10 cellular contexts compared by ENCODE assay signal in genomic region chr3:12886106-12886679, GRCh38. TPM values are rescaled to one million over a fixed set of nuclear protein-coding genes. Genes with fewer than 3 reads are reported as not detected.
A peak's percentile ranks its signal among the peaks of the same experiment; 100 is the strongest.
DNase-seq lines count a peak whose midpoint lies in the region; ATAC-seq lines count a peak whose summit lies in the region.
"Had no signal": no experiment of that assay in that cellular context is flagged by ENCODE, and none has a peak within 500 bp of the region (broad histone marks: within the 10 kb centered on the region; RNA-seq: fewer than 3 reads in every experiment).

No MANE protein-coding gene starts in this region.

- ATAC-seq in HG03095 (IDR thresholded peaks at IDR 0.05; ENCODE audit: unreplicated experiment) (peak; percentile 49), left ventricle myocardium superior (no peak), GM19324 (IDR thresholded peaks at IDR 0.05; ENCODE audit: low FRiP score, unreplicated experiment) (no peak)
- ATAC-seq in activated naive CD8-positive, alpha-beta T cell treated with anti-CD3 and anti-CD28 coated beads, Interleukin-2, amount 50 U/mL, for 24 hours, result peak; percentile 80

- H3K27ac Mint-ChIP-seq in activated naive CD4-positive, alpha-beta T cell treated with anti-CD3 and anti-CD28 coated beads, Interleukin-2, amount 10 ng/mL, durations not matched to agents 7 days and 5 days, result no peak overlapping the region
- H3K27ac Mint-ChIP-seq in activated naive CD8-positive, alpha-beta T cell treated with anti-CD3 and anti-CD28 coated beads, Interleukin-2, amount 50 U/mL, for 24 hours, result no peak overlapping the region
- H3K27ac Mint-ChIP-seq in stimulated activated naive CD8-positive, alpha-beta T cell treated with anti-CD3 and anti-CD28 coated beads, Interleukin-15, Interleukin-2, amounts not matched to agents 100 ng/mL and 50 ng/mL, for 24 hours, result no peak overlapping the region
- H3K27ac Mint-ChIP-seq: activated T-helper 1 cell treated with anti-CD3 and anti-CD28 coated beads, Interleukin-12 subunit alpha, Interleukin-12 subunit beta, Interleukin-2, Interleukin-4 antibody, amounts not matched to agents 30 ng/mL and 10 ng/mL and 1 ng/mL, durations not matched to agents 14 hours and 24 hours and 36 hours had no signal

- H3K4me1 Mint-ChIP-seq in activated naive CD4-positive, alpha-beta T cell treated with anti-CD3 and anti-CD28 coated beads, Interleukin-2, amount 10 ng/mL, durations not matched to agents 7 days and 5 days, result peaks cover 16% of the 10 kb centered on the region
- peaks cover 13% of the 10 kb centered on the region for H3K4me1 Mint-ChIP-seq in activated naive CD8-positive, alpha-beta T cell treated with anti-CD3 and anti-CD28 coated beads, Interleukin-2, amount 50 U/mL, for 24 hours
- peaks cover 14% of the 10 kb centered on the region for H3K4me1 Mint-ChIP-seq in stimulated activated naive CD8-positive, alpha-beta T cell treated with anti-CD3 and anti-CD28 coated beads, Interleukin-15, Interleukin-2, amounts not matched to agents 100 ng/mL and 50 ng/mL, for 24 hours (ENCODE audit: low read depth)

- no peaks in the 10 kb centered on the region for H3K36me3 Mint-ChIP-seq in activated naive CD4-positive, alpha-beta T cell treated with anti-CD3 and anti-CD28 coated beads, Interleukin-2, amount 10 ng/mL, durations not matched to agents 7 days and 5 days
- H3K36me3 Mint-ChIP-seq in activated naive CD8-positive, alpha-beta T cell treated with anti-CD3 and anti-CD28 coated beads, Interleukin-2, amount 50 U/mL, for 24 hours (ENCODE audit: low read depth), result peaks cover 1% of the 10 kb centered on the region
- no peaks in the 10 kb centered on the region for H3K36me3 Mint-ChIP-seq in stimulated activated naive CD8-positive, alpha-beta T cell treated with anti-CD3 and anti-CD28 coated beads, Interleukin-15, Interleukin-2, amounts not matched to agents 100 ng/mL and 50 ng/mL, for 24 hours (ENCODE audit: low read depth)

- H3K4me3 Mint-ChIP-seq in activated naive CD4-positive, alpha-beta T cell treated with anti-CD3 and anti-CD28 coated beads, Interleukin-2, amount 10 ng/mL, durations not matched to agents 7 days and 5 days, result no peak overlapping the region
- peak overlapping the region; percentile 12 for H3K4me3 Mint-ChIP-seq in activated naive CD8-positive, alpha-beta T cell treated with anti-CD3 and anti-CD28 coated beads, Interleukin-2, amount 50 U/mL, for 24 hours
- peak overlapping the region; percentile 19 for H3K4me3 Mint-ChIP-seq in stimulated activated naive CD8-positive, alpha-beta T cell treated with anti-CD3 and anti-CD28 coated beads, Interleukin-15, Interleukin-2, amounts not matched to agents 100 ng/mL and 50 ng/mL, for 24 hours
- H3K4me3 Mint-ChIP-seq: activated T-helper 1 cell treated with anti-CD3 and anti-CD28 coated beads, Interleukin-12 subunit alpha, Interleukin-12 subunit beta, Interleukin-2, Interleukin-4 antibody, amounts not matched to agents 30 ng/mL and 10 ng/mL and 1 ng/mL, durations not matched to agents 14 hours and 24 hours and 36 hours had no signal

- H3K9me3 Mint-ChIP-seq in activated naive CD4-positive, alpha-beta T cell treated with anti-CD3 and anti-CD28 coated beads, Interleukin-2, amount 10 ng/mL, durations not matched to agents 7 days and 5 days, result peaks cover 5% of the 10 kb centered on the region
- no peaks in the 10 kb centered on the region for H3K9me3 Mint-ChIP-seq in activated naive CD8-positive, alpha-beta T cell treated with anti-CD3 and anti-CD28 coated beads, Interleukin-2, amount 50 U/mL, for 24 hours
- H3K9me3 Mint-ChIP-seq in stimulated activated naive CD8-positive, alpha-beta T cell treated with anti-CD3 and anti-CD28 coated beads, Interleukin-15, Interleukin-2, amounts not matched to agents 100 ng/mL and 50 ng/mL, for 24 hours, result no peaks in the 10 kb centered on the region
- H3K9me3 Mint-ChIP-seq: activated T-helper 1 cell treated with anti-CD3 and anti-CD28 coated beads, Interleukin-12 subunit alpha, Interleukin-12 subunit beta, Interleukin-2, Interleukin-4 antibody, amounts not matched to agents 30 ng/mL and 10 ng/mL and 1 ng/mL, durations not matched to agents 14 hours and 24 hours and 36 hours had no signal

- DNase-seq in activated naive CD4-positive, alpha-beta T cell treated with Interleukin-2 at 50 U/mL for 16 hours, result peak; percentile 28
- DNase-seq in activated naive CD4-positive, alpha-beta T cell treated with anti-CD3 and anti-CD28 coated beads, Interleukin-2, amount 10 ng/mL, durations not matched to agents 7 days and 5 days, result no peak
- DNase-seq in activated naive CD8-positive, alpha-beta T cell treated with anti-CD3 and anti-CD28 coated beads, Interleukin-2, amount 50 U/mL, for 24 hours, result no peak
- no peak for DNase-seq in NCI-H774 (lab: John Stamatoyannopoulos, UW)
- no peak for DNase-seq in left ventricle myocardium superior
- DNase-seq: BE2C had no signal

- CTCF ChIA-PET in activated naive CD4-positive, alpha-beta T cell treated with anti-CD3 and anti-CD28 coated beads, Interleukin-2, amount 10 ng/mL, durations not matched to agents 7 days and 5 days (lab: Charles Lee), result interaction anchor here (1.0 to 1.2 kb wide), 4 partner anchors 12 to 98 kb away, joined by 3 to 4 read pairs (median 4); partner anchors contain the start of gene RPL32

- intact Hi-C loops in left ventricle myocardium superior (cut with micrococcal nuclease), result no loop called here

- peaks cover 67% of the 10 kb centered on the region for H3K27me3 Mint-ChIP-seq in activated naive CD4-positive, alpha-beta T cell treated with anti-CD3 and anti-CD28 coated beads, Interleukin-2, amount 10 ng/mL, durations not matched to agents 7 days and 5 days
- peaks cover 16% of the 10 kb centered on the region for H3K27me3 Mint-ChIP-seq in activated naive CD8-positive, alpha-beta T cell treated with anti-CD3 and anti-CD28 coated beads, Interleukin-2, amount 50 U/mL, for 24 hours
- H3K27me3 Mint-ChIP-seq in stimulated activated naive CD8-positive, alpha-beta T cell treated with anti-CD3 and anti-CD28 coated beads, Interleukin-15, Interleukin-2, amounts not matched to agents 100 ng/mL and 50 ng/mL, for 24 hours, result peaks cover 25% of the 10 kb centered on the region

RNA-seq across cellular contexts. Expression of gene RPL32, which starts 44.8 kb away (rescaled TPM):
- total RNA-seq in left ventricle myocardium superior, result 931 TPM

Comparison
In these comparisons a context has a peak if more than half of its experiments do, and no peak if none do; other contexts are left out.
1. ATAC-seq: peak in HG03095 (single experiment) and activated naive CD8-positive, alpha-beta T cell treated with anti-CD3 and anti-CD28 coated beads, Interleukin-2, amount 50 U/mL, for 24 hours (single experiment); none in left ventricle myocardium superior (single experiment) and GM19324 (single experiment).